ENCODE assay signal across 9 cellular contexts in genomic region chr2:208406474-208407451, GRCh38. TPM values are rescaled to one million over a fixed set of nuclear protein-coding genes. Genes with fewer than 3 reads are reported as not detected.
DNase-seq lines count a peak whose midpoint lies in the region; ATAC-seq and TF ChIP-seq lines count a peak whose summit lies in the region.
"Had no signal": no experiment of that assay in that cellular context is flagged by ENCODE, and none has a peak within 500 bp of the region (broad histone marks: within the 10 kb centered on the region; RNA-seq: fewer than 3 reads in every experiment).

PTH2R (plus strand) TSS chr2:208406792; CDS start chr2:208407044, 252 bp downstream.

- 13 to 14% methylated on average over 27 to 48 of the region's 82 CpGs for WGBS in esophagus squamous epithelium, 2 donors
- no CpG with 5 or more reads among the region's 82 CpGs for WGBS in trophoblast cell (ENCODE audit: extremely low coverage, insufficient coverage, insufficient read length)

- peak within 1 kb of the TSS; percentile 86 for H3K4me2 ChIP-seq in trophoblast cell (ENCODE audit: low read length)

- CTCF ChIA-PET in activated naive CD4-positive, alpha-beta T cell treated with anti-CD3 and anti-CD28 coated beads for 36 hours (lab: Charles Lee): interaction anchor here (0.6 to 0.8 kb wide), 4 partner anchors 50 to 1592 kb away, joined by 3 to 8 read pairs (median 5); no protein-coding TSS in a partner anchor

- H3K14ac ChIP-seq in trophoblast cell (ENCODE audit: low read length): no peak within 1 kb of the TSS

- H3K79me2 ChIP-seq in trophoblast cell (ENCODE audit: control insufficient read depth, insufficient read depth, low read length, poor library complexity): no peaks in the 10 kb centered on the region

- intact Hi-C loops in esophagus squamous epithelium (cut with DNase I): no loop called here
- intact Hi-C loops in activated naive CD4-positive, alpha-beta T cell treated with anti-CD3 and anti-CD28 coated beads for 36 hours (cut with micrococcal nuclease): loop anchor here (5.0 to 10.0 kb wide), 3 partner anchors 801 to 1168 kb away; partner anchors contain the start of gene MAP2

- H3K27ac ChIP-seq in esophagus squamous epithelium: no peak within 1 kb of the TSS
- no peak within 1 kb of the TSS for H3K27ac ChIP-seq in trophoblast cell (ENCODE audit: low read depth, low read length)
- H3K27ac ChIP-seq: SJSA1 had no signal

- no peak within 1 kb of the TSS for H2AFZ ChIP-seq in trophoblast cell (ENCODE audit: insufficient read depth, low read length, poor library complexity)

- peaks cover 2% of the 10 kb centered on the region for H3K79me1 ChIP-seq in trophoblast cell (ENCODE audit: low read length)

- H3K27me3 Mint-ChIP-seq in activated naive CD4-positive, alpha-beta T cell treated with anti-CD3 and anti-CD28 coated beads for 36 hours (ENCODE audit: low read depth): peaks cover 41% of the 10 kb centered on the region

- H3K4ac ChIP-seq in trophoblast cell (ENCODE audit: low read depth, low read length): no peak within 1 kb of the TSS

- peaks cover 10% of the 10 kb centered on the region for H3K4me1 Mint-ChIP-seq in activated naive CD4-positive, alpha-beta T cell treated with anti-CD3 and anti-CD28 coated beads for 36 hours (ENCODE audit: low read depth)

- TF ChIP-seq POLR2A in esophagus squamous epithelium (IDR thresholded peaks at IDR 0.05): no peak

- H4K91ac ChIP-seq in trophoblast cell (ENCODE audit: low read depth, low read length): no peak within 1 kb of the TSS

- peak within 1 kb of the TSS; percentile 38 for H4K8ac ChIP-seq in trophoblast cell (ENCODE audit: low read depth, low read length)

- no peaks in the 10 kb centered on the region for H3K9me3 Mint-ChIP-seq in activated naive CD4-positive, alpha-beta T cell treated with anti-CD3 and anti-CD28 coated beads for 36 hours

- DNase-seq in GM03348 (ENCODE audit: low spot score) (peak; percentile 27), NCI-H526 (lab: John Stamatoyannopoulos, UW) (peak; percentile 28 to 65), esophagus squamous epithelium (lab: John Stamatoyannopoulos, UW) (no peak), trophoblast cell (peak; percentile 4 to 57)
- DNase-seq in activated naive CD4-positive, alpha-beta T cell treated with anti-CD3 and anti-CD28 coated beads for 36 hours: no peak

- no peak within 1 kb of the TSS for H3K27ac Mint-ChIP-seq in activated naive CD4-positive, alpha-beta T cell treated with anti-CD3 and anti-CD28 coated beads for 36 hours

- H2BK12ac ChIP-seq in trophoblast cell (ENCODE audit: low read length): no peak within 1 kb of the TSS

- peak within 1 kb of the TSS; percentile 70 for H4K12ac ChIP-seq in trophoblast cell (ENCODE audit: low read depth, low read length)

- peaks cover 6 to 15% (median 10%) of the 10 kb centered on the region in 3 donors for H3K4me1 ChIP-seq in esophagus squamous epithelium
- peaks cover 3 to 11% of the 10 kb centered on the region in 2 experiments for H3K4me1 ChIP-seq in trophoblast cell (ENCODE audit: control insufficient read depth in 1 of 2, insufficient read depth in 2 of 2, low read length in 2 of 2)
- H3K4me1 ChIP-seq: SJSA1 had no signal

- H3K4me3 ChIP-seq in esophagus squamous epithelium: peak within 1 kb of the TSS in 3 of 4 donors; percentile 7 to 43 (median 33)
- peak within 1 kb of the TSS; percentile 59 for H3K4me3 ChIP-seq in trophoblast cell (ENCODE audit: low read depth, low read length)
- H3K4me3 ChIP-seq: SJSA1 had no signal

- H3K27me3 ChIP-seq in esophagus squamous epithelium: peaks cover 0 to 92% (median 5%) of the 10 kb centered on the region in 4 donors
- peaks cover 10% of the 10 kb centered on the region for H3K27me3 ChIP-seq in trophoblast cell (ENCODE audit: insufficient read depth, low read length)

- no peak within 1 kb of the TSS for H3K23ac ChIP-seq in trophoblast cell (ENCODE audit: low read length)

- no peaks in the 10 kb centered on the region for H3K36me3 Mint-ChIP-seq in activated naive CD4-positive, alpha-beta T cell treated with anti-CD3 and anti-CD28 coated beads for 36 hours (ENCODE audit: low read depth)

- H3K9ac ChIP-seq in trophoblast cell (ENCODE audit: low read length): peak within 1 kb of the TSS; percentile 24

- H3K36me3 ChIP-seq in esophagus squamous epithelium (no peaks in the 10 kb centered on the region), trophoblast cell (ENCODE audit: control insufficient read depth in 1 of 2, insufficient read depth in 2 of 2, low read length in 2 of 2) (no peaks in the 10 kb centered on the region)
- H3K36me3 ChIP-seq: SJSA1 had no signal

- H3K4me3 Mint-ChIP-seq in activated naive CD4-positive, alpha-beta T cell treated with anti-CD3 and anti-CD28 coated beads for 36 hours: no peak within 1 kb of the TSS

- no peak within 1 kb of the TSS for H2BK5ac ChIP-seq in trophoblast cell (ENCODE audit: low read depth, low read length, poor library complexity)

- no peak within 1 kb of the TSS for H2BK120ac ChIP-seq in trophoblast cell (ENCODE audit: insufficient read depth, low read length, poor library complexity)

- TF ChIP-seq CTCF in esophagus squamous epithelium (IDR thresholded peaks at IDR 0.05): no peak

- H3K18ac ChIP-seq in trophoblast cell (ENCODE audit: low read length): no peak within 1 kb of the TSS

- H2AK5ac ChIP-seq in trophoblast cell (ENCODE audit: low read length): no peak within 1 kb of the TSS

- no peak for ATAC-seq in HG03460 (IDR thresholded peaks at IDR 0.05; ENCODE audit: unreplicated experiment)
- ATAC-seq in GM21529 (IDR thresholded peaks at IDR 0.05; ENCODE audit: unreplicated experiment): no peak
- no peak for ATAC-seq in GM18520 (IDR thresholded peaks at IDR 0.05; ENCODE audit: unreplicated experiment)

- H3K9me3 ChIP-seq in esophagus squamous epithelium (no peaks in the 10 kb centered on the region), trophoblast cell (ENCODE audit: insufficient read depth, low read depth, low read length) (no peaks in the 10 kb centered on the region)
- H3K9me3 ChIP-seq: SJSA1 had no signal

RNA-seq across cellular contexts. Expression of gene PTH2R, which starts in this region (rescaled TPM):
- not detected for total RNA-seq in esophagus squamous epithelium
- 0.01 TPM in 2 replicates for polyA plus RNA-seq in trophoblast cell (2013)
- total RNA-seq in activated naive CD4-positive, alpha-beta T cell treated with anti-CD3 and anti-CD28 coated beads for 36 hours: not detected
- total RNA-seq: SJSA1 had no signal

Comparison
In these comparisons a context has a peak if more than half of its experiments do, and no peak if none do; other contexts are left out.
1. DNase-seq: peak in GM03348 (single experiment), NCI-H526 (2 of 2) and trophoblast cell (2 of 2); none in esophagus squamous epithelium (single experiment) and activated naive CD4-positive, alpha-beta T cell treated with anti-CD3 and anti-CD28 coated beads for 36 hours (single experiment).